In the genomic region with DNA sequence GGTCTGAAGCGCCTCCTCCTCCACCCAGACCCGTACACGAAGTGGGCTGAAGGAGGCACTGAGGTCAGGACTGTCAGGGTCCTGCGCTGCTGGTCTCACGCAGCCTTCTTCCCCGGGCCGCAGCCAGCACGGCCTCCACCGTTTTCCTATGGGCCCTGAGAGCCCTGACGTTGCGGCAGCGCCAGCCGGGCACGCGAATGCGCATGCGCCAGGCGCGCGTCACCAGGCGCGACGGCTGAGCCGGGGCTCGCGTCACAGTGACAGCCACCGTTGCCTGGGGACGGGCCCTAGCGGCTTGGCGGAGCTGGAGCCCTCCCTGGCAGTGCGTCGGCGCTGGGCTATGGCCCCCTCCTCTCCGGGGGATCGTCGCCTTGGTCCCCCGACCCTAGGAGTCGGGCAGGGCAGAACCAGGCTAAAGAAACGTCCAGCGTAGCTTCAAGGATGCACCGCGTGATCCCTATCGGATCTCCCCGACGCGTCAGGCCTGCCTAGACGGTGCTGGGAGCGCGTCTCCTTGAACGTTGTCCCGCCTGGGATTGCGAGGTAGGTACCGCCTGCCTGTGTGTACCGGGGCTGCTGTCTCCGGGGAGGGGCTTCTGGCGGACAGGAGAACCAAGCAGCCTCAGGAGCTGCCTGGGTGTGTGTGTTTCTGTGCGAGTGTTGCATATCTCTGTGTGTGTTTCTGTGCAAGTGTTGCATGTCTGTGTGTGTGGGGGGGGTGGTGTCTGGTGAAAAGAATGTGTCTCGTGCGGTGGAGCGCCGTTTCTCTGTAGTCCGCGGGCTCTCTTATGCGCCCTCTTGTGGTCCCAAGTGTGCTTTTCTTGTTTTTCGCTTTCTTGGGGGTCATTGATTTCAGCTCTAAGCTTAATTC, we compare ENCODE assay signal across 9 cellular contexts. TPM values are rescaled to one million over a fixed set of nuclear protein-coding genes. Genes with fewer than 3 reads are reported as not detected.
A peak's percentile ranks its signal among the peaks of the same experiment; 100 is the strongest.
DNase-seq lines count a peak whose midpoint lies in the region; ATAC-seq and TF ChIP-seq lines count a peak whose summit lies in the region.
"Had no signal": no experiment of that assay in that cellular context is flagged by ENCODE, and none has a peak within 500 bp of the region (broad histone marks: within the 10 kb centered on the region; RNA-seq: fewer than 3 reads in every experiment).

No MANE protein-coding gene starts in this region.

- TF ChIP-seq CTCF in AG04449 (IDR thresholded peaks at IDR 0.05; ENCODE audit: insufficient read depth, low read length, missing control alignments) (peak; percentile 38), GM23338 (conservative IDR thresholded peaks at IDR 0.05; ENCODE audit: low read depth in 2 of 2) (peak; percentile 56 to 58), epithelial cell of proximal tubule (conservative IDR thresholded peaks at IDR 0.05; ENCODE audit: low read depth, low read length) (peak; percentile 41)

- no peak overlapping the region for H3K4me2 ChIP-seq in GM23338

- H3F3A ChIP-seq in GM23338 (replicated peaks; ENCODE audit: low read depth) = no peaks in the 10 kb centered on the region

- POLR2A ChIA-PET in AG04449 (lab: Yijun Ruan, JAX) = no interaction called here

- peaks cover 88% of the 10 kb centered on the region for H3K9me3 Mint-ChIP-seq in GM23338

- H3K27me3 ChIP-seq in GM23338 (ENCODE audit: insufficient read depth) = no peaks in the 10 kb centered on the region

- no peak for DNase-seq in AG04449 (ENCODE audit: low read depth, low spot score)
- peak; percentile 58 for DNase-seq in GM23338 (ENCODE audit: low spot score)
- no peak for DNase-seq in epithelial cell of proximal tubule (ENCODE audit: low read depth)
- peak; percentile 83 for DNase-seq in posterior vena cava (ENCODE audit: low spot score)
- DNase-seq in NCI-H345 treated with DMSO at 0.1 percent for 48 hours (lab: John Stamatoyannopoulos, UW; ENCODE audit: unreplicated experiment) = no peak
- no peak for DNase-seq in NCI-H446 (lab: John Stamatoyannopoulos, UW)
- no peak for DNase-seq in cerebellar cortex (ENCODE audit: low spot score)

- no peaks in the 10 kb centered on the region for H4K20me1 ChIP-seq in GM23338 (replicated peaks; ENCODE audit: insufficient read depth)

- ATAC-seq in GM23338 = peak; percentile 69
- ATAC-seq in activated CD4-positive, CD25-positive, alpha-beta regulatory T cell treated with anti-CD3 and anti-CD28 coated beads, Interleukin-2, amount 50 U/mL, for 24 hours = peak; percentile 76 to 83

- H3K4me3 Mint-ChIP-seq in GM23338 = peak overlapping the region; percentile 77

- H3K36me3 ChIP-seq in GM23338 (ENCODE audit: insufficient read depth) = peaks cover 4% of the 10 kb centered on the region

- peaks cover 72% of the 10 kb centered on the region for H3K36me3 Mint-ChIP-seq in GM23338 (ENCODE audit: low read depth)

- no peak overlapping the region for H3K27ac ChIP-seq in GM23338 (ENCODE audit: low read depth)
- H3K27ac ChIP-seq: parathyroid adenoma had no signal

- H3K4me3 ChIP-seq in AG04449 (ENCODE audit: low read depth, low read length) = peak overlapping the region; percentile 79
- 0 out of 2 replicates have a peak overlapping the region, but pooled peaks have one; percentile 31 for H3K4me3 ChIP-seq in GM23338
- H3K4me3 ChIP-seq in epithelial cell of proximal tubule (ENCODE audit: low read depth, low read length) = peak overlapping the region; percentile 57

- no peak overlapping the region for H2AFZ ChIP-seq in GM23338
- H2AFZ ChIP-seq: parathyroid adenoma had no signal

- H3K79me2 ChIP-seq in GM23338 (replicated peaks; ENCODE audit: insufficient read depth) = no peaks in the 10 kb centered on the region
- H3K79me2 ChIP-seq: parathyroid adenoma had no signal

- H3K9me2 ChIP-seq in GM23338 (ENCODE audit: insufficient read depth) = no peaks in the 10 kb centered on the region

- CTCF ChIA-PET in AG04449 (lab: Yijun Ruan, JAX) = interaction anchor here (0.8 to 1.4 kb wide), 3 partner anchors 9 to 579 kb away, joined by 4 read pairs; no protein-coding TSS in a partner anchor

- H3K4me1 ChIP-seq in GM23338 (ENCODE audit: insufficient read depth) = no peaks in the 10 kb centered on the region
- H3K4me1 ChIP-seq: parathyroid adenoma had no signal

- peaks cover 23% of the 10 kb centered on the region for H3K27me3 Mint-ChIP-seq in GM23338 (ENCODE audit: insufficient read depth, low read depth, poor library complexity)

- no peaks in the 10 kb centered on the region for H3K4me1 Mint-ChIP-seq in GM23338

- H3K27ac Mint-ChIP-seq in GM23338 = peak overlapping the region; percentile 88

- intact Hi-C loops in posterior vena cava (cut with DNase I) = no loop called here

TF ChIP-seq in GM23338, 12 proteins besides CTCF, POLR2A, EP300 and RAD21:
- TF ChIP-seq CREB1 (CRISPR knock-in tag; IDR thresholded peaks at IDR 0.05; ENCODE audit: low read depth) (peak; percentile 74; the same call in 1 of the 2 replicates), ZNF114 (CRISPR knock-in tag; IDR thresholded peaks at IDR 0.05) (no peak)

RNA-seq across cellular contexts. Expression of a gene that starts 43.2 kb away (rescaled TPM):
- total RNA-seq in GM23338 (2014; rRNA removed; shearing (Covaris generic)) = 4.4 and 6.3 TPM in 2 replicates
- 5.0 TPM in 2 replicates for polyA plus RNA-seq in GM23338 (2016; fragmentation: Nextera tagmentation; extraction: Ambion mirVana)
- total RNA-seq in epithelial cell of proximal tubule (0.72 and 1.4 TPM in 2 replicates), posterior vena cava (1 to 10 TPM; 4.6 to 6.3 TPM)

RNA-seq across cellular contexts. Expression of a gene that starts 43.3 kb away (rescaled TPM):
- 3.0 TPM in 1 of 2 replicates, not detected in the other for total RNA-seq in GM23338 (2014; rRNA removed; shearing (Covaris generic))
- polyA plus RNA-seq in GM23338 (2016; fragmentation: Nextera tagmentation; extraction: Ambion mirVana) = not detected in 2 replicates
- total RNA-seq in epithelial cell of proximal tubule = 0.22 TPM in 1 of 2 replicates, not detected in the other
- total RNA-seq in posterior vena cava = 1 to 10 TPM; 2.1 to 4.6 TPM

RNA-seq across cellular contexts. Expression of a gene that starts 44.6 kb away (rescaled TPM):
- total RNA-seq in GM23338 (2014; rRNA removed; shearing (Covaris generic)) = 11.4 and 13.5 TPM in 2 replicates
- 6.8 and 8.0 TPM in 2 replicates for polyA plus RNA-seq in GM23338 (2016; fragmentation: Nextera tagmentation; extraction: Ambion mirVana)
- total RNA-seq in epithelial cell of proximal tubule = 1.3 and 1.7 TPM in 2 replicates
- total RNA-seq in posterior vena cava = 1 to 10 TPM; 6.0 to 7.4 TPM

Comparison
In these comparisons a context has a peak if more than half of its experiments do, and no peak if none do; other contexts are left out.
1. DNase-seq: peak in GM23338 (single experiment) and posterior vena cava (single experiment); none in AG04449 (single experiment), epithelial cell of proximal tubule (single experiment), NCI-H345 treated with DMSO at 0.1 percent for 48 hours (single experiment), NCI-H446 (0 of 2) and cerebellar cortex (single experiment).
2. Peak in every context shown above with its lines, with median percentiles within 50 percentile points of each other: H3K4me3 ChIP-seq and CTCF ChIP-seq.